Comparison of ENCODE assay signal across 15 cellular contexts in genomic region chr13:39415003-39415402, GRCh38.
A peak's percentile ranks its signal among the peaks of the same experiment; 100 is the strongest.
DNase-seq lines count a peak whose midpoint lies in the region; ATAC-seq, FAIRE-seq and TF ChIP-seq lines count a peak whose summit lies in the region.
"Had no signal": no experiment of that assay in that cellular context is flagged by ENCODE, and none has a peak within 500 bp of the region (broad histone marks: within the 10 kb centered on the region; RNA-seq: fewer than 3 reads in every experiment).

No MANE protein-coding gene starts in this region.

- no peak overlapping the region for H3K4me3 ChIP-seq in choroid plexus epithelial cell (ENCODE audit: low read depth, low read length)
- peak overlapping the region in 1 of 2 donors; percentile 2 for H3K4me3 ChIP-seq in tibial artery
- H3K4me3 ChIP-seq: PC-9 had no signal

- H3K4me1 ChIP-seq in tibial artery = peaks cover 0 to 72% (median 15%) of the 10 kb centered on the region in 4 donors

- CTCF ChIA-PET in activated naive CD4-positive, alpha-beta T cell treated with anti-CD3 and anti-CD28 coated beads for 36 hours (lab: Charles Lee) = interaction anchor here (1.6 kb wide), 1 partner anchor 201 kb away, joined by 4 read pairs; no protein-coding TSS in a partner anchor

- DNase-seq in choroid plexus epithelial cell (ENCODE audit: low read depth) (peak; percentile 81), left cardiac atrium (peak; percentile 24), osteocyte (ENCODE audit: extremely low spot score, unreplicated experiment) (no peak), tibial artery (peak in 1 of 2 donors; percentile 45), progenitor cell of endocrine pancreas (ENCODE audit: low spot score, unreplicated experiment) (no peak), HTR-8/SVneo (ENCODE audit: insufficient read length, low spot score) (no peak)
- DNase-seq in activated naive CD4-positive, alpha-beta T cell treated with anti-CD3 and anti-CD28 coated beads for 36 hours = no peak
- DNase-seq: activated naive CD4-positive, alpha-beta T cell treated with anti-CD3 and anti-CD28 coated beads, Interleukin-2, amount 10 ng/mL, durations not matched to agents 7 days and 5 days; effector memory CD8-positive, alpha-beta T cell; natural killer cell; stimulated activated CD4-positive, alpha-beta T cell treated with anti-CD3 and anti-CD28 coated beads, Interleukin-4, amount 100 ng/mL, for 1 hour had no signal

- peak overlapping the region; percentile 39 to 51 for H3K27ac ChIP-seq in tibial artery
- H3K27ac ChIP-seq: PC-9 had no signal

- ATAC-seq in left cardiac atrium = peak; percentile 69 to 76
- ATAC-seq in HG02798 (IDR thresholded peaks at IDR 0.05; ENCODE audit: poor library complexity, unreplicated experiment) = no peak
- ATAC-seq: activated CD8-positive, alpha-beta T cell treated with anti-CD3 and anti-CD28 coated beads for 36 hours; effector memory CD8-positive, alpha-beta T cell; natural killer cell had no signal

- H3K27me3 ChIP-seq in tibial artery = no peaks in the 10 kb centered on the region

- TF ChIP-seq CTCF in choroid plexus epithelial cell (conservative IDR thresholded peaks at IDR 0.05; ENCODE audit: low read depth, low read length) (no peak), osteocyte (IDR thresholded peaks at IDR 0.05) (no peak), tibial artery (IDR thresholded peaks at IDR 0.05) (no peak), progenitor cell of endocrine pancreas (IDR thresholded peaks at IDR 0.05; ENCODE audit: unreplicated experiment) (no peak)

- H3K4me1 Mint-ChIP-seq in osteocyte (ENCODE audit: unreplicated experiment) (peaks cover 80% of the 10 kb centered on the region), progenitor cell of endocrine pancreas (ENCODE audit: low read depth) (peaks cover 5% of the 10 kb centered on the region)
- H3K4me1 Mint-ChIP-seq in activated naive CD4-positive, alpha-beta T cell treated with anti-CD3 and anti-CD28 coated beads for 36 hours (ENCODE audit: low read depth) = no peaks in the 10 kb centered on the region
- H3K4me1 Mint-ChIP-seq: activated naive CD4-positive, alpha-beta T cell treated with anti-CD3 and anti-CD28 coated beads, Interleukin-2, amount 10 ng/mL, durations not matched to agents 7 days and 5 days; natural killer cell had no signal

- H3K4me3 Mint-ChIP-seq in osteocyte (ENCODE audit: unreplicated experiment) (peak overlapping the region; percentile 7), progenitor cell of endocrine pancreas (ENCODE audit: low read depth) (no peak overlapping the region)
- no peak overlapping the region for H3K4me3 Mint-ChIP-seq in activated naive CD4-positive, alpha-beta T cell treated with anti-CD3 and anti-CD28 coated beads for 36 hours
- H3K4me3 Mint-ChIP-seq: activated CD8-positive, alpha-beta T cell treated with anti-CD3 and anti-CD28 coated beads for 36 hours; activated naive CD4-positive, alpha-beta T cell treated with anti-CD3 and anti-CD28 coated beads, Interleukin-2, amount 10 ng/mL, durations not matched to agents 7 days and 5 days; effector memory CD8-positive, alpha-beta T cell; natural killer cell; stimulated activated naive CD8-positive, alpha-beta T cell treated with anti-CD3 and anti-CD28 coated beads, Interleukin-15, Interleukin-2, amounts not matched to agents 100 ng/mL and 50 ng/mL, for 24 hours had no signal

- H3K36me3 Mint-ChIP-seq in osteocyte (ENCODE audit: unreplicated experiment) (peaks cover 9% of the 10 kb centered on the region), progenitor cell of endocrine pancreas (ENCODE audit: insufficient read depth) (no peaks in the 10 kb centered on the region)
- H3K36me3 Mint-ChIP-seq in activated naive CD4-positive, alpha-beta T cell treated with anti-CD3 and anti-CD28 coated beads for 36 hours (ENCODE audit: low read depth) = no peaks in the 10 kb centered on the region
- H3K36me3 Mint-ChIP-seq: activated naive CD4-positive, alpha-beta T cell treated with anti-CD3 and anti-CD28 coated beads, Interleukin-2, amount 10 ng/mL, durations not matched to agents 7 days and 5 days; natural killer cell had no signal

- intact Hi-C loops in left cardiac atrium (cut with DNase I) = loop anchor here in 1 of 2 donors (5.0 to 10.0 kb wide), 2 partner anchors 140 to 268 kb away; no protein-coding TSS in a partner anchor
- intact Hi-C loops in tibial artery (cut with DNase I; ENCODE audit: low total_unique reads) = loop anchor here (5.0 kb wide), 1 partner anchor 192 kb away; no protein-coding TSS in a partner anchor
- intact Hi-C loops in activated naive CD4-positive, alpha-beta T cell treated with anti-CD3 and anti-CD28 coated beads for 36 hours (cut with micrococcal nuclease) = loop anchor here (1.0 kb wide), 1 partner anchor 197 kb away; no protein-coding TSS in a partner anchor

- H3K9me3 Mint-ChIP-seq in osteocyte (ENCODE audit: unreplicated experiment) (no peaks in the 10 kb centered on the region), progenitor cell of endocrine pancreas (ENCODE audit: low read depth) (no peaks in the 10 kb centered on the region)
- no peaks in the 10 kb centered on the region for H3K9me3 Mint-ChIP-seq in activated naive CD4-positive, alpha-beta T cell treated with anti-CD3 and anti-CD28 coated beads for 36 hours
- H3K9me3 Mint-ChIP-seq: activated CD8-positive, alpha-beta T cell treated with anti-CD3 and anti-CD28 coated beads for 36 hours; activated naive CD4-positive, alpha-beta T cell treated with anti-CD3 and anti-CD28 coated beads, Interleukin-2, amount 10 ng/mL, durations not matched to agents 7 days and 5 days; effector memory CD8-positive, alpha-beta T cell; stimulated activated naive CD8-positive, alpha-beta T cell treated with anti-CD3 and anti-CD28 coated beads, Interleukin-15, Interleukin-2, amounts not matched to agents 100 ng/mL and 50 ng/mL, for 24 hours had no signal

- H3K27ac Mint-ChIP-seq in osteocyte (ENCODE audit: unreplicated experiment) = peak overlapping the region; percentile 76
- H3K27ac Mint-ChIP-seq in progenitor cell of endocrine pancreas = no peak overlapping the region
- H3K27ac Mint-ChIP-seq in activated naive CD4-positive, alpha-beta T cell treated with anti-CD3 and anti-CD28 coated beads for 36 hours = no peak overlapping the region
- H3K27ac Mint-ChIP-seq: activated CD8-positive, alpha-beta T cell treated with anti-CD3 and anti-CD28 coated beads for 36 hours; activated naive CD4-positive, alpha-beta T cell treated with anti-CD3 and anti-CD28 coated beads, Interleukin-2, amount 10 ng/mL, durations not matched to agents 7 days and 5 days; effector memory CD8-positive, alpha-beta T cell; natural killer cell; stimulated activated naive CD8-positive, alpha-beta T cell treated with anti-CD3 and anti-CD28 coated beads, Interleukin-15, Interleukin-2, amounts not matched to agents 100 ng/mL and 50 ng/mL, for 24 hours had no signal

- FAIRE-seq in HTR-8/SVneo (lab: Jason Lieb, UNC) = no peak

- H3K36me3 ChIP-seq in tibial artery = no peaks in the 10 kb centered on the region

- no peaks in the 10 kb centered on the region for H3K9me3 ChIP-seq in tibial artery

- H3K27me3 Mint-ChIP-seq in osteocyte (ENCODE audit: unreplicated experiment) (no peaks in the 10 kb centered on the region), progenitor cell of endocrine pancreas (peaks cover 31% of the 10 kb centered on the region)
- peaks cover 22% of the 10 kb centered on the region for H3K27me3 Mint-ChIP-seq in activated naive CD4-positive, alpha-beta T cell treated with anti-CD3 and anti-CD28 coated beads for 36 hours (ENCODE audit: low read depth)

Comparison
In these comparisons a context has a peak if more than half of its experiments do, and no peak if none do; other contexts are left out.
1. DNase-seq: peak in choroid plexus epithelial cell (single experiment) and left cardiac atrium (single experiment); none in osteocyte (single experiment), progenitor cell of endocrine pancreas (single experiment), HTR-8/SVneo (single experiment) and activated naive CD4-positive, alpha-beta T cell treated with anti-CD3 and anti-CD28 coated beads for 36 hours (single experiment).